Comparison of ENCODE assay signal across 13 cellular contexts in the genomic region with DNA sequence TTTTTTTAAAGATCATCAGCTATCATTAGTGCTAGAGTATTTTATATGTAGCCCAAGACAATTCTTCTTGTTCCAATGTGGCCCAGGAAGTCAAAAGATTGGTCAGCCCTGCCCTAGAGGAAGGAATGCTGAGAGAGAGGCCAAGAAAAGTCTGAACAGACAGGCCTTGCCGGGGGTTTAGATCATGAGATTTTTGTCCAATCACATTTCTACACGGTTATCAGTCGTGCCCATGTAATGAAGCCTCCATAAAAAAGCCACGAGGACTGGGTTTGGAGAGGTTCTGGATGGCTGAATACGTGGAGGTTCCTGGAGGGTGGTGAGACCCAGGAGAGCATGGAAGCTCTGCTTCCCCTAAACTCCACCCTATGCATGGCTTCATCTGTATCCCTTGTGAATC. TPM values are rescaled to one million over a fixed set of nuclear protein-coding genes. Genes with fewer than 3 reads are reported as not detected.
DNase-seq lines count a peak whose midpoint lies in the region; ATAC-seq, FAIRE-seq and TF ChIP-seq lines count a peak whose summit lies in the region.
"Had no signal": no experiment of that assay in that cellular context is flagged by ENCODE, and none has a peak within 500 bp of the region (broad histone marks: within the 10 kb centered on the region; RNA-seq: fewer than 3 reads in every experiment).

No MANE protein-coding gene starts in this region.

- H4K20me1 ChIP-seq in HepG2 (ENCODE audit: insufficient read depth, low read length): no peaks in the 10 kb centered on the region

- no peaks in the 10 kb centered on the region for H3K36me3 ChIP-seq in HepG2 (replicated peaks in 1 of 2; ENCODE audit: control insufficient read depth in 1 of 2, insufficient read depth in 2 of 2, low read length in 2 of 2)
- no peaks in the 10 kb centered on the region for H3K36me3 ChIP-seq in right lobe of liver
- H3K36me3 ChIP-seq in aorta (ENCODE audit: control insufficient read depth in 1 of 2, insufficient read depth in 2 of 2, low read length in 1 of 2): no peaks in the 10 kb centered on the region

- FAIRE-seq in HepG2 (lab: Jason Lieb, UNC): no peak
- FAIRE-seq: D721Med had no signal

- TF ChIP-seq CTCF in HepG2 (CRISPR knock-in tag; IDR thresholded peaks at IDR 0.05): no peak
- no peak for TF ChIP-seq CTCF in right lobe of liver (IDR thresholded peaks at IDR 0.05)
- TF ChIP-seq CTCF in fibroblast of mammary gland (conservative IDR thresholded peaks at IDR 0.05; ENCODE audit: control insufficient read depth, insufficient read depth, low read depth, low read length): peak; percentile 14

- H3K4me2 ChIP-seq in HepG2 (ENCODE audit: low read depth, low read length): no peak overlapping the region

- H3K4me3 ChIP-seq in HepG2 (replicated peaks in 1 of 3; ENCODE audit: insufficient read depth in 1 of 3, low read depth in 2 of 3, low read length in 3 of 3) (no peak overlapping the region), right lobe of liver (no peak overlapping the region), fibroblast of mammary gland (ENCODE audit: control insufficient read depth, low read depth, low read length) (no peak overlapping the region), aorta (ENCODE audit: low read length in 2 of 2) (no peak overlapping the region)

- WGBS in HepG2 (ENCODE audit: low lambda C conversion rate): 60% methylated on average over 5 of the region's 5 CpGs
- WGBS in right lobe of liver (ENCODE audit: insufficient coverage, low coverage, low lambda C conversion rate, missing lambda C conversion rate): 61% methylated on average over 2 of the region's 5 CpGs
- 36% methylated on average over 5 of the region's 5 CpGs for WGBS in aorta, 2 donors

- H3K9me3 ChIP-seq in HepG2 (ENCODE audit: low read length) (no peaks in the 10 kb centered on the region), right lobe of liver (no peaks in the 10 kb centered on the region), aorta (ENCODE audit: control insufficient read depth, low read length) (no peaks in the 10 kb centered on the region)

- H3K4me1 ChIP-seq in HepG2 (ENCODE audit: insufficient read depth, low read length): peaks cover 56% of the 10 kb centered on the region
- no peaks in the 10 kb centered on the region for H3K4me1 ChIP-seq in right lobe of liver
- H3K4me1 ChIP-seq in aorta (ENCODE audit: control insufficient read depth in 1 of 2, insufficient read depth in 2 of 2, low read length in 2 of 2): no peaks in the 10 kb centered on the region

- no peak for DNase-seq in HepG2 (ENCODE audit: low spot score)
- DNase-seq in right lobe of liver: no peak
- no peak for DNase-seq in activated CD8-positive, alpha-beta T cell treated with anti-CD3 and anti-CD28 coated beads, Interleukin-2, amount 10 ng/mL, durations not matched to agents 7 days and 5 days
- peak; percentile 31 for DNase-seq in fibroblast of mammary gland (ENCODE audit: low read depth)
- DNase-seq in aorta: no peak
- no peak for DNase-seq in anterior cingulate cortex (lab: John Stamatoyannopoulos, UW)
- DNase-seq: erythroblast, T-helper 9 cell had no signal

- H2AFZ ChIP-seq in HepG2 (ENCODE audit: low read length): no peak overlapping the region

- CTCF ChIA-PET in HepG2 (lab: Yijun Ruan, JAX; ENCODE audit: low intra/inter-chr PET ratio, low total read pairs): no interaction called here
- CTCF ChIA-PET in activated CD8-positive, alpha-beta T cell treated with anti-CD3 and anti-CD28 coated beads, Interleukin-2, amount 10 ng/mL, durations not matched to agents 7 days and 5 days (lab: Charles Lee): interaction anchor here (1.5 to 4.0 kb wide), 2 partner anchors 15 to 102 kb away, joined by 7 to 25 read pairs; no protein-coding TSS in a partner anchor

- in situ Hi-C loops in HepG2 (cut with HindIII; ENCODE audit: extremely low pct_ligation_motif_present, low pct_unique_long_range_greater_than_20kb): no loop called here

- H3K79me2 ChIP-seq in HepG2 (ENCODE audit: insufficient read depth, low read length): no peaks in the 10 kb centered on the region

- H3K27me3 ChIP-seq in HepG2 (ENCODE audit: control insufficient read depth in 1 of 2, insufficient read depth in 2 of 2, low read length in 2 of 2) (no peaks in the 10 kb centered on the region), right lobe of liver (no peaks in the 10 kb centered on the region), aorta (ENCODE audit: control insufficient read depth in 1 of 2, insufficient read depth in 2 of 2, low read length in 1 of 2) (no peaks in the 10 kb centered on the region)

- POLR2A ChIA-PET in HepG2 (lab: Yijun Ruan, JAX): no interaction called here
- POLR2A ChIA-PET in activated CD8-positive, alpha-beta T cell treated with anti-CD3 and anti-CD28 coated beads, Interleukin-2, amount 10 ng/mL, durations not matched to agents 7 days and 5 days (lab: Charles Lee): interaction anchor here (7.6 kb wide), 1 partner anchor 24 kb away, joined by 66 read pairs; the partner anchor contains the start of gene ENO1

- intact Hi-C loops in HepG2 (cut with micrococcal nuclease; ENCODE audit: unreplicated experiment): no loop called here
- intact Hi-C loops in right lobe of liver (cut with DNase I): no loop called here
- intact Hi-C loops in aorta (cut with DNase I): no loop called here

- BruUV-seq in HepG2 (replicated peaks; lab: Mats Ljungman, UMichigan): no TSS peak

- no peak overlapping the region for H3K27ac ChIP-seq in HepG2 (ENCODE audit: extremely low read length, insufficient read depth, low read length)
- H3K27ac ChIP-seq in right lobe of liver: no peak overlapping the region
- peak overlapping the region; percentile 30 to 56 for H3K27ac ChIP-seq in aorta (ENCODE audit: low read depth in 1 of 2, low read length in 2 of 2)

- H3K9me3 Mint-ChIP-seq in activated CD8-positive, alpha-beta T cell treated with anti-CD3 and anti-CD28 coated beads, Interleukin-2, amount 10 ng/mL, durations not matched to agents 7 days and 5 days (ENCODE audit: insufficient read depth): peaks cover 6% of the 10 kb centered on the region
- H3K9me3 Mint-ChIP-seq: memory B cell had no signal

- peaks cover 66% of the 10 kb centered on the region for H3K4me1 Mint-ChIP-seq in activated CD8-positive, alpha-beta T cell treated with anti-CD3 and anti-CD28 coated beads, Interleukin-2, amount 10 ng/mL, durations not matched to agents 7 days and 5 days (ENCODE audit: low read depth)
- H3K4me1 Mint-ChIP-seq: memory B cell had no signal

- peaks cover 63% of the 10 kb centered on the region for H3K36me3 Mint-ChIP-seq in activated CD8-positive, alpha-beta T cell treated with anti-CD3 and anti-CD28 coated beads, Interleukin-2, amount 10 ng/mL, durations not matched to agents 7 days and 5 days (ENCODE audit: low read depth)
- H3K36me3 Mint-ChIP-seq: memory B cell had no signal

- no peak overlapping the region for H3K4me3 Mint-ChIP-seq in activated CD8-positive, alpha-beta T cell treated with anti-CD3 and anti-CD28 coated beads, Interleukin-2, amount 10 ng/mL, durations not matched to agents 7 days and 5 days
- H3K4me3 Mint-ChIP-seq: memory B cell had no signal

- H3K27me3 Mint-ChIP-seq in activated CD8-positive, alpha-beta T cell treated with anti-CD3 and anti-CD28 coated beads, Interleukin-2, amount 10 ng/mL, durations not matched to agents 7 days and 5 days (ENCODE audit: low read depth): no peaks in the 10 kb centered on the region

- ATAC-seq in HepG2 (0 out of 3 replicates have a peak, but pooled peaks have one; percentile 21), right lobe of liver (no peak), aorta (ENCODE audit: low FRiP score) (no peak), HG03354 (IDR thresholded peaks at IDR 0.05; ENCODE audit: poor library complexity, severe bottlenecking, unreplicated experiment) (no peak), GM18861 (IDR thresholded peaks at IDR 0.05; ENCODE audit: unreplicated experiment) (no peak)
- ATAC-seq in activated CD8-positive, alpha-beta T cell treated with anti-CD3 and anti-CD28 coated beads, Interleukin-2, amount 10 ng/mL, durations not matched to agents 7 days and 5 days: no peak

- no peak for TF ChIP-seq RAD21 in HepG2 (CRISPR knock-in tag; IDR thresholded peaks at IDR 0.05)

- TF ChIP-seq POLR2A in HepG2 (IDR thresholded peaks at IDR 0.05; ENCODE audit: insufficient read depth in 1 of 2, low read depth in 2 of 2, low read length in 2 of 2): no peak
- no peak for TF ChIP-seq POLR2A in right lobe of liver (IDR thresholded peaks at IDR 0.05)

- TF ChIP-seq EP300 in HepG2 (IDR thresholded peaks at IDR 0.05; ENCODE audit: low read depth in 2 of 2, low read length in 2 of 2): no peak
- no peak for TF ChIP-seq EP300 in HepG2 (CRISPR knock-in tag; IDR thresholded peaks at IDR 0.05; ENCODE audit: borderline replicate concordance)

- H3K27ac Mint-ChIP-seq in activated CD8-positive, alpha-beta T cell treated with anti-CD3 and anti-CD28 coated beads, Interleukin-2, amount 10 ng/mL, durations not matched to agents 7 days and 5 days: peak overlapping the region; percentile 37
- H3K27ac Mint-ChIP-seq: memory B cell had no signal

- H3K9ac ChIP-seq in HepG2 (ENCODE audit: insufficient read depth, low read depth, low read length): no peak overlapping the region

RNA-seq across cellular contexts. Expression of gene ENO1, which starts 24.3 kb away (rescaled TPM):
- 1,559 and 2,216 TPM in 2 replicates for total RNA-seq in HepG2 (2016; rRNA removed; fragmentation: Illumina TruSeq; extraction: Trizol)
- 233 and 251 TPM in 2 replicates for total RNA-seq in HepG2 (2016; cell fraction: cytosol; rRNA removed; fragmentation: Illumina TruSeq; extraction: Trizol; ENCODE audit: low read depth)
- 1,559 and 2,270 TPM in 2 replicates for total RNA-seq in HepG2 (2016; cell fraction: insoluble cytoplasmic fraction; rRNA removed; fragmentation: Illumina TruSeq; extraction: Trizol)
- total RNA-seq in HepG2 (2016; cell fraction: membrane; rRNA removed; fragmentation: Illumina TruSeq; extraction: Trizol): 352 and 366 TPM in 2 replicates
- 647 and 688 TPM in 2 replicates for total RNA-seq in HepG2 (2016; cell fraction: nucleus; rRNA removed; fragmentation: Illumina TruSeq; extraction: Trizol)
- polyA plus RNA-seq in HepG2 (2011; rRNA removed): 2,835 and 3,103 TPM in 2 replicates
- polyA plus RNA-seq in HepG2 (2011; cell fraction: cytosol; rRNA removed): 2,814 and 3,536 TPM in 2 replicates
- polyA plus RNA-seq in HepG2 (2011; cell fraction: nucleus; rRNA removed): 1,312 and 1,364 TPM in 2 replicates
- polyA plus RNA-seq in HepG2 (2012): 2,599 and 3,087 TPM in 2 replicates
- 244 and 257 TPM in 2 replicates for polyA plus RNA-seq in HepG2 (2016; cell fraction: cytosol; fragmentation: Illumina TruSeq; extraction: Trizol; ENCODE audit: low read depth)
- 2,184 and 2,214 TPM in 2 replicates for polyA plus RNA-seq in HepG2 (2016; cell fraction: insoluble cytoplasmic fraction; fragmentation: Illumina TruSeq; extraction: Trizol; ENCODE audit: low read depth)
- 258 and 284 TPM in 2 replicates for polyA plus RNA-seq in HepG2 (2016; cell fraction: membrane; fragmentation: Illumina TruSeq; extraction: Trizol; ENCODE audit: low read depth)
- polyA plus RNA-seq in HepG2 (2016; cell fraction: nucleus; fragmentation: Illumina TruSeq; extraction: Trizol; ENCODE audit: insufficient read depth, low read depth): 796 and 841 TPM in 2 replicates
- polyA minus RNA-seq in HepG2 (2011; rRNA and poly(A)+ RNA removed; ENCODE audit: low replicate concordance): 4,265 and 4,548 TPM in 2 replicates
- polyA minus RNA-seq in HepG2 (2011; cell fraction: cytosol; rRNA and poly(A)+ RNA removed): 2,231 and 2,479 TPM in 2 replicates
- polyA minus RNA-seq in HepG2 (2011; cell fraction: nucleus; rRNA and poly(A)+ RNA removed): 525 and 715 TPM in 2 replicates
- 100 to 1,000 TPM; 314 to 792 (median 539) TPM for total RNA-seq in right lobe of liver
- 1,000 to 10,000 TPM; 3,150 to 3,216 TPM for total RNA-seq in activated CD8-positive, alpha-beta T cell treated with anti-CD3 and anti-CD28 coated beads, Interleukin-2, amount 10 ng/mL, durations not matched to agents 7 days and 5 days
- total RNA-seq in aorta: 100 to 1,000 TPM; 542 to 688 TPM
- polyA plus RNA-seq in aorta: 100 to 1,000 TPM; 333 to 514 TPM

RNA-seq across cellular contexts. Expression of gene CA6, which starts 42.9 kb away (rescaled TPM):
- total RNA-seq in HepG2 (2016; rRNA removed; fragmentation: Illumina TruSeq; extraction: Trizol) (not detected in 2 replicates), right lobe of liver (not detected), aorta (not detected)
- not detected in 2 replicates for total RNA-seq in HepG2 (2016; cell fraction: cytosol; rRNA removed; fragmentation: Illumina TruSeq; extraction: Trizol; ENCODE audit: low read depth)
- total RNA-seq in HepG2 (2016; cell fraction: insoluble cytoplasmic fraction; rRNA removed; fragmentation: Illumina TruSeq; extraction: Trizol): not detected in 2 replicates
- not detected in 2 replicates for total RNA-seq in HepG2 (2016; cell fraction: membrane; rRNA removed; fragmentation: Illumina TruSeq; extraction: Trizol)
- total RNA-seq in HepG2 (2016; cell fraction: nucleus; rRNA removed; fragmentation: Illumina TruSeq; extraction: Trizol): not detected in 2 replicates
- polyA plus RNA-seq in HepG2 (2011; rRNA removed) (not detected in 2 replicates), aorta (not detected)
- not detected in 2 replicates for polyA plus RNA-seq in HepG2 (2011; cell fraction: cytosol; rRNA removed)
- polyA plus RNA-seq in HepG2 (2011; cell fraction: nucleus; rRNA removed): not detected in 2 replicates
- polyA plus RNA-seq in HepG2 (2012): not detected in 2 replicates
- not detected in 2 replicates for polyA plus RNA-seq in HepG2 (2016; cell fraction: cytosol; fragmentation: Illumina TruSeq; extraction: Trizol; ENCODE audit: low read depth)
- polyA plus RNA-seq in HepG2 (2016; cell fraction: insoluble cytoplasmic fraction; fragmentation: Illumina TruSeq; extraction: Trizol; ENCODE audit: low read depth): not detected in 2 replicates
- polyA plus RNA-seq in HepG2 (2016; cell fraction: membrane; fragmentation: Illumina TruSeq; extraction: Trizol; ENCODE audit: low read depth): not detected in 2 replicates
- not detected in 2 replicates for polyA plus RNA-seq in HepG2 (2016; cell fraction: nucleus; fragmentation: Illumina TruSeq; extraction: Trizol; ENCODE audit: insufficient read depth, low read depth)
- polyA minus RNA-seq in HepG2 (2011; rRNA and poly(A)+ RNA removed; ENCODE audit: low replicate concordance): not detected in 2 replicates
- polyA minus RNA-seq in HepG2 (2011; cell fraction: cytosol; rRNA and poly(A)+ RNA removed): not detected in 2 replicates
- not detected in 2 replicates for polyA minus RNA-seq in HepG2 (2011; cell fraction: nucleus; rRNA and poly(A)+ RNA removed)
- total RNA-seq in activated CD8-positive, alpha-beta T cell treated with anti-CD3 and anti-CD28 coated beads, Interleukin-2, amount 10 ng/mL, durations not matched to agents 7 days and 5 days: 1 to 10 TPM; 6.3 to 6.4 TPM
- total RNA-seq: pulmonary artery endothelial cell had no signal

Comparison
In these comparisons a context has a peak if more than half of its experiments do, and no peak if none do; other contexts are left out.
1. H3K27ac ChIP-seq: peak in aorta (2 of 2); none in HepG2 (single experiment) and right lobe of liver (0 of 3).